31 cellular contexts compared by ENCODE assay signal in the genomic region with DNA sequence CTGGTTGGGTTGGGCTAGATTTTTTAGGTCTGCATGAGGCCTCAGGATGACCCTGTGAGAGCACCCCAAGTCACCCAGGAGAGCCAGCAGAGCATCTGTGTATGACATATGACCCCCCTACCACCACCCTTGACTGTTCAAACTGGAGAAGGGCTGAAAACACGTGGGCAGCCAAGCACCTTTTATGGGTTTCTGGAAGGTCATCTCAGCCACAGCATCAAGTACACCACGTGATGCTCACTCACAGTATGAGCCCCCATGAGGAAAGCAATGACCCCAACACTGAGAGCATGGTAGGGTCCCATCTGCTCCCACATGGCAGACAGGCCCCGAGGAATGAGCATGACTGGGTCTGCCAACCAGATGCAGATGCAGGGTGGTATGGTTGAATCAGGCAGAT.
"Had no signal": no experiment of that assay in that cellular context is flagged by ENCODE, and none has a peak within 500 bp of the region (broad histone marks: within the 10 kb centered on the region; RNA-seq: fewer than 3 reads in every experiment).

No MANE protein-coding gene starts in this region.

- H3K4me3 ChIP-seq: ovary, psoas muscle, right lobe of liver, sigmoid colon, suprapubic skin, testis, tibial artery, transverse colon, upper lobe of right lung, uterus had no signal

- H3K27ac Mint-ChIP-seq: naive B cell; naive thymus-derived CD8-positive, alpha-beta T cell; natural killer cell treated with Interleukin-12 subunit alpha and Interleukin-12 subunit beta and Interleukin-15 and Interleukin-18, amount 100 ng/mL, for 72 hours; nephron progenitor cell; stimulated activated effector memory CD8-positive, alpha-beta T cell treated with anti-CD3 and anti-CD28 coated beads, Interleukin-12 subunit alpha, Interleukin-12 subunit beta, amount 100 ng/mL, for 72 hours; type B pancreatic cell had no signal

- H3K9me3 ChIP-seq: neutrophil, ovary, right lobe of liver, testis had no signal

- H3K79me2 ChIP-seq: parathyroid adenoma had no signal

- DNase-seq: naive B cell; naive thymus-derived CD8-positive, alpha-beta T cell; nephron progenitor cell; nucleus accumbens; ovary; posterior cingulate gyrus; psoas muscle; right cardiac atrium; right lobe of liver; sigmoid colon; small intestine; stimulated activated CD4-positive, alpha-beta T cell treated with anti-CD3 and anti-CD28 coated beads, Interleukin-15, amount 100 ng/mL, for 24 hours; stimulated activated CD4-positive, alpha-beta T cell treated with anti-CD3 and anti-CD28 coated beads, Interleukin-2, amount 100 ng/mL, for 24 hours; stimulated activated CD4-positive, alpha-beta T cell treated with anti-CD3 and anti-CD28 coated beads, Interleukin-2, amount 100 ng/mL, for 48 hours; stimulated activated CD4-positive, alpha-beta T cell treated with anti-CD3 and anti-CD28 coated beads, Interleukin-4, amount 100 ng/mL, for 24 hours; stimulated activated naive CD4-positive, alpha-beta T cell; stimulated activated naive CD8-positive, alpha-beta T cell treated with anti-CD3 and anti-CD28 coated beads, Interleukin-15, amount 100 ng/mL, for 72 hours; stimulated activated naive CD8-positive, alpha-beta T cell treated with anti-CD3 and anti-CD28 coated beads, Interleukin-15, Interleukin-2, amounts not matched to agents 100 U/mL and 50 U/mL, for 24 hours; substantia nigra; testis; tibial artery; transverse colon; upper lobe of right lung; uterus had no signal

- H3K27me3 Mint-ChIP-seq: stimulated activated naive CD8-positive, alpha-beta T cell treated with anti-CD3 and anti-CD28 coated beads, Interleukin-15, amount 100 ng/mL, for 72 hours had no signal

- ATAC-seq: naive thymus-derived CD8-positive, alpha-beta T cell; natural killer cell treated with Interleukin-12 subunit alpha and Interleukin-12 subunit beta and Interleukin-15 and Interleukin-18, amount 100 ng/mL, for 72 hours; psoas muscle; right cardiac atrium; right lobe of liver; stimulated activated effector memory CD8-positive, alpha-beta T cell treated with anti-CD3 and anti-CD28 coated beads, Interleukin-12 subunit alpha, Interleukin-12 subunit beta, amount 100 ng/mL, for 72 hours; stimulated activated naive CD8-positive, alpha-beta T cell treated with anti-CD3 and anti-CD28 coated beads, Interleukin-15, amount 100 ng/mL, for 72 hours; stimulated activated naive CD8-positive, alpha-beta T cell treated with anti-CD3 and anti-CD28 coated beads, Interleukin-15, Interleukin-2, amounts not matched to agents 100 U/mL and 50 U/mL, for 24 hours; upper lobe of right lung had no signal

- H3K4me3 Mint-ChIP-seq: naive B cell; naive thymus-derived CD8-positive, alpha-beta T cell; natural killer cell treated with Interleukin-12 subunit alpha and Interleukin-12 subunit beta and Interleukin-15 and Interleukin-18, amount 100 ng/mL, for 72 hours; nephron progenitor cell; neural crest cell; stimulated activated effector memory CD8-positive, alpha-beta T cell treated with anti-CD3 and anti-CD28 coated beads, Interleukin-12 subunit alpha, Interleukin-12 subunit beta, amount 100 ng/mL, for 72 hours; stimulated activated naive CD8-positive, alpha-beta T cell treated with anti-CD3 and anti-CD28 coated beads, Interleukin-15, amount 100 ng/mL, for 72 hours; type B pancreatic cell had no signal

- H3K36me3 ChIP-seq: neutrophil, ovary, right lobe of liver, sigmoid colon, suprapubic skin, tibial artery, transverse colon, upper lobe of right lung, uterus had no signal

- H3K4me1 ChIP-seq: parathyroid adenoma, psoas muscle, right lobe of liver, sigmoid colon, testis, tibial artery, transverse colon, upper lobe of right lung, uterus had no signal

- H2AFZ ChIP-seq: parathyroid adenoma had no signal

- H3K4me1 Mint-ChIP-seq: naive B cell; neural crest cell; stimulated activated effector memory CD8-positive, alpha-beta T cell treated with anti-CD3 and anti-CD28 coated beads, Interleukin-12 subunit alpha, Interleukin-12 subunit beta, amount 100 ng/mL, for 72 hours had no signal

- H3K27me3 ChIP-seq: neutrophil, ovary, right lobe of liver, sigmoid colon, suprapubic skin, testis, tibial artery, transverse colon, upper lobe of right lung, uterus had no signal

- FAIRE-seq: small intestine had no signal

- H3K9ac ChIP-seq: parathyroid adenoma had no signal

- H3K36me3 Mint-ChIP-seq: natural killer cell treated with Interleukin-12 subunit alpha and Interleukin-12 subunit beta and Interleukin-15 and Interleukin-18, amount 100 ng/mL, for 72 hours; stimulated activated effector memory CD8-positive, alpha-beta T cell treated with anti-CD3 and anti-CD28 coated beads, Interleukin-12 subunit alpha, Interleukin-12 subunit beta, amount 100 ng/mL, for 72 hours; type B pancreatic cell had no signal

- H3K27ac ChIP-seq: neutrophil, ovary, parathyroid adenoma, psoas muscle, right lobe of liver, sigmoid colon, suprapubic skin, testis, tibial artery, transverse colon, upper lobe of right lung, uterus had no signal

- H3K9me3 Mint-ChIP-seq: natural killer cell treated with Interleukin-12 subunit alpha and Interleukin-12 subunit beta and Interleukin-15 and Interleukin-18, amount 100 ng/mL, for 72 hours had no signal
